In the genomic region with DNA sequence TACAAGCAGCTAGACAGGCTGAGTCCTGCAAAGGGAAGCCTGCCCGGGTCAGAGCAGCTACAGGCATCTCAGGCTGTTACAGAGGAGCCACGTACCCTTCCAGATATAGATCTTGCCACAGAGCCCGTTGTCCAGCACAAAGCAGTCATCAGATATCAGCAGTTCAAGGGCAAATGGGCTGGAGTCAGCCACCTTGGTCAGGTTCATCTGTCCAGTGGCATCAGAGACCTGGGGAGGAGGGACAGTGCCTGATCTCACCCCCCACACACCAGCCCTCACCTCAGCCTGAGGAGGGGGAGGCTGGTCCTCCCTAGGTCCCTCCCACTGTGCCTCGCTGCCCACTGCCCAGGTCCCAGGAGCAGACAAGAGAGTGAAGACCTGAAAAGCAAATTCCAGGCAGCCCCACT, we compare ENCODE assay signal across 22 cellular contexts. TPM values are rescaled to one million over a fixed set of nuclear protein-coding genes. Genes with fewer than 3 reads are reported as not detected.
DNase-seq lines count a peak whose midpoint lies in the region; ATAC-seq and TF ChIP-seq lines count a peak whose summit lies in the region.
"Had no signal": no experiment of that assay in that cellular context is flagged by ENCODE, and none has a peak within 500 bp of the region (broad histone marks: within the 10 kb centered on the region; RNA-seq: fewer than 3 reads in every experiment).

No MANE protein-coding gene starts in this region.

- ATAC-seq in esophagus mucosa, result peak; percentile 12
- peak; percentile 6 for ATAC-seq in upper lobe of right lung
- ATAC-seq: A549; left colon; Right ventricle myocardium inferior; stimulated activated naive B cell treated with anti-CD40 and anti-IgM and Interleukin-4, amounts not matched to agents 10 μg/mL and 1 μg/mL and 100 μg/mL, for 72 hours had no signal

- intact Hi-C loops in posterior vena cava (cut with DNase I) (no loop called here), upper lobe of right lung (cut with DNase I) (no loop called here)

- peaks cover 28% of the 10 kb centered on the region for H3K36me3 ChIP-seq in upper lobe of right lung
- H3K36me3 ChIP-seq: BE2C had no signal

- H3K4me1 ChIP-seq in upper lobe of right lung, result peaks cover 11% of the 10 kb centered on the region
- H3K4me1 ChIP-seq: A549, BE2C had no signal

- no peaks in the 10 kb centered on the region for H3K27me3 ChIP-seq in upper lobe of right lung
- H3K27me3 ChIP-seq: BE2C had no signal

- no peaks in the 10 kb centered on the region for H3K9me3 ChIP-seq in upper lobe of right lung
- H3K9me3 ChIP-seq: A549, BE2C had no signal

- TF ChIP-seq CTCF in upper lobe of right lung (IDR thresholded peaks at IDR 0.05), result no peak

- DNase-seq in activated effector memory CD4-positive, alpha-beta T cell treated with anti-CD3 and anti-CD28 coated beads, Interleukin-2, amount 50 U/mL, for 16 hours, result peak; percentile 28
- no peak for DNase-seq in activated effector memory CD4-positive, alpha-beta T cell treated with Interleukin-2 at 50 U/mL for 16 hours
- DNase-seq in posterior vena cava (ENCODE audit: low spot score) (peak; percentile 62), upper lobe of right lung (peak; percentile 29), cerebellar cortex (ENCODE audit: low spot score) (no peak), UCSD-AML1 (lab: John Stamatoyannopoulos, UW; ENCODE audit: unreplicated experiment) (no peak), T-helper 9 cell (no peak)
- DNase-seq: activated T-cell treated with anti-CD3 and anti-CD28 coated beads, Interleukin-2, amount 50 U/mL, for 48 hours; BE2C; cerebellar nuclear complex; effector memory CD4-positive, alpha-beta T cell; left colon; midbrain; NCI-H146; NCI-H524 treated with DMSO at 0.1 percent for 48 hours; stimulated activated CD4-positive, alpha-beta T cell treated with anti-CD3 and anti-CD28 coated beads, Interleukin-2, amount 100 ng/mL, for 24 hours; stimulated activated naive B cell treated with anti-CD40 and anti-IgM and Interleukin-4, amounts not matched to agents 10 μg/mL and 1 μg/mL and 100 μg/mL, for 72 hours; SW 1271 had no signal

- H3K27ac ChIP-seq in upper lobe of right lung, result no peak overlapping the region
- H3K27ac ChIP-seq: A549 had no signal

- no peak overlapping the region for H3K4me3 ChIP-seq in upper lobe of right lung
- H3K4me3 ChIP-seq: A549, K562 had no signal

RNA-seq across cellular contexts. Expression of a gene that starts 12.2 kb away (rescaled TPM):
- total RNA-seq in esophagus mucosa (295 TPM), posterior vena cava (10 to 100 TPM; 56.6 to 72.1 TPM), upper lobe of right lung (419 TPM)

RNA-seq across cellular contexts. Expression of a gene that starts 20.6 kb away (rescaled TPM):
- total RNA-seq in esophagus mucosa, result 0.12 TPM
- total RNA-seq in posterior vena cava, result not detected
- total RNA-seq in upper lobe of right lung, result 1.0 TPM
- total RNA-seq: Right ventricle myocardium inferior had no signal

RNA-seq across cellular contexts. Expression of a gene that starts 43.4 kb away (rescaled TPM):
- total RNA-seq in esophagus mucosa (8.1 TPM), posterior vena cava (10 to 100 TPM; 11.2 to 13.1 TPM), upper lobe of right lung (22.0 TPM)

RNA-seq across cellular contexts. Expression of a gene that starts 43.6 kb away (rescaled TPM):
- 77.9 TPM for total RNA-seq in esophagus mucosa
- 10 to 100 TPM; 29.2 TPM for total RNA-seq in posterior vena cava
- 58.1 TPM for total RNA-seq in upper lobe of right lung

Comparison
In these comparisons a context has a peak if more than half of its experiments do, and no peak if none do; other contexts are left out.
1. DNase-seq: peak in activated effector memory CD4-positive, alpha-beta T cell treated with anti-CD3 and anti-CD28 coated beads, Interleukin-2, amount 50 U/mL, for 16 hours (single experiment), posterior vena cava (single experiment) and upper lobe of right lung (single experiment); none in activated effector memory CD4-positive, alpha-beta T cell treated with Interleukin-2 at 50 U/mL for 16 hours (single experiment), cerebellar cortex (single experiment), UCSD-AML1 (single experiment) and T-helper 9 cell (single experiment).